Comparison of ENCODE assay signal across 1 cellular context in genomic region chr6:33589366-33589722, GRCh38.
TF ChIP-seq lines count a peak whose summit lies in the region.

No MANE protein-coding gene starts in this region.

TF ChIP-seq in A549, 52 proteins besides CTCF, POLR2A, EP300 and RAD21 (continued from another document):
- TF ChIP-seq E2F6 (IDR thresholded peaks at IDR 0.05; ENCODE audit: borderline replicate concordance, low read depth) (no peak), CHD2 (IDR thresholded peaks at IDR 0.05; ENCODE audit: low read length, partially characterized antibody) (no peak), CBX2 (IDR thresholded peaks at IDR 0.05; ENCODE audit: borderline replicate concordance, low read depth) (no peak), KDM5A (IDR thresholded peaks at IDR 0.05) (no peak), SMC3 (IDR thresholded peaks at IDR 0.05) (no peak), RFX5 (IDR thresholded peaks at IDR 0.05) (no peak), CBX8 (IDR thresholded peaks at IDR 0.05) (no peak)
TF ChIP-seq in A549: peak in this region for 0.
